ENCODE assay signal across 19 cellular contexts in genomic region chr19:18308051-18308947, GRCh38. TPM values are rescaled to one million over a fixed set of nuclear protein-coding genes. Genes with fewer than 3 reads are reported as not detected.
A peak's percentile ranks its signal among the peaks of the same experiment; 100 is the strongest.
DNase-seq lines count a peak whose midpoint lies in the region; ATAC-seq, FAIRE-seq and TF ChIP-seq lines count a peak whose summit lies in the region.
"Had no signal": no experiment of that assay in that cellular context is flagged by ENCODE, and none has a peak within 500 bp of the region (broad histone marks: within the 10 kb centered on the region; RNA-seq: fewer than 3 reads in every experiment).

No MANE protein-coding gene starts in this region.

- peaks cover 0 to 51% (median 20%) of the 10 kb centered on the region in 4 donors for H3K4me1 Mint-ChIP-seq in CD4-positive, CD25-positive, alpha-beta regulatory T cell
- H3K4me1 Mint-ChIP-seq in stimulated activated effector memory CD8-positive, alpha-beta T cell treated with anti-CD3 and anti-CD28 coated beads, Interleukin-12 subunit alpha, Interleukin-12 subunit beta, amount 100 ng/mL, for 72 hours, result peaks cover 51% of the 10 kb centered on the region
- peaks cover 48% of the 10 kb centered on the region for H3K4me1 Mint-ChIP-seq in activated CD4-positive, alpha-beta T cell treated with anti-CD3 and anti-CD28 coated beads, Interleukin-2, amount 10 ng/mL, durations not matched to agents 7 days and 5 days

- no peak overlapping the region for H4K5ac ChIP-seq in H1 (ENCODE audit: insufficient read length, low read depth, low read length)

- no peak for TF ChIP-seq RAD21 in H1 (IDR thresholded peaks at IDR 0.05 in 1 of 2, conservative IDR thresholded peaks at IDR 0.05 in 1 of 2; ENCODE audit: low read depth in 2 of 2, low read length in 2 of 2)

- H3K4me2 ChIP-seq in OCI-LY1 (ENCODE audit: low read length) (no peak overlapping the region), H1 (ENCODE audit: insufficient read depth in 1 of 2, low read depth in 2 of 2, low read length in 2 of 2) (no peak overlapping the region)
- H3K4me2 ChIP-seq: smooth muscle cell had no signal

- POLR2A ChIA-PET in H1 (lab: Charles Lee; ENCODE audit: partially characterized antibody), result interaction anchor here (0.6 to 2.6 kb wide), 5 partner anchors 9 to 265 kb away, joined by 3 to 6 read pairs (median 5); partner anchors contain the start of genes JUND and LSM4
- POLR2A ChIA-PET in activated CD4-positive, alpha-beta T cell treated with anti-CD3 and anti-CD28 coated beads, Interleukin-2, amount 10 ng/mL, durations not matched to agents 7 days and 5 days (lab: Charles Lee), result no interaction called here

- no peak overlapping the region for H3K27ac Mint-ChIP-seq in CD4-positive, CD25-positive, alpha-beta regulatory T cell
- H3K27ac Mint-ChIP-seq in stimulated activated effector memory CD8-positive, alpha-beta T cell treated with anti-CD3 and anti-CD28 coated beads, Interleukin-12 subunit alpha, Interleukin-12 subunit beta, amount 100 ng/mL, for 72 hours, result peak overlapping the region; percentile 97
- no peak overlapping the region for H3K27ac Mint-ChIP-seq in activated CD4-positive, alpha-beta T cell treated with anti-CD3 and anti-CD28 coated beads, Interleukin-2, amount 10 ng/mL, durations not matched to agents 7 days and 5 days

- no peaks in the 10 kb centered on the region for H3K27me3 ChIP-seq in CD4-positive, CD25-positive, alpha-beta regulatory T cell (ENCODE audit: control insufficient read depth, insufficient read depth, low read length)
- H3K27me3 ChIP-seq in OCI-LY1 (ENCODE audit: insufficient read depth, low read length), result no peaks in the 10 kb centered on the region
- H3K27me3 ChIP-seq in H1 (replicated peaks in 1 of 4; ENCODE audit: control insufficient read depth in 3 of 4, extremely low read depth in 1 of 4, insufficient read depth in 3 of 4, low read length in 3 of 4), result no peaks in the 10 kb centered on the region
- H3K27me3 ChIP-seq in BE2C, result no peaks in the 10 kb centered on the region
- H3K27me3 ChIP-seq: brain microvascular endothelial cell had no signal

- no peaks in the 10 kb centered on the region for H4K20me1 ChIP-seq in OCI-LY1 (ENCODE audit: insufficient read depth, low read length)
- H4K20me1 ChIP-seq in H1 (replicated peaks in 1 of 2; ENCODE audit: control insufficient read depth in 1 of 2, insufficient read depth in 2 of 2, low read length in 2 of 2), result peaks cover 0 to 8% of the 10 kb centered on the region in 2 experiments

- H3K4ac ChIP-seq in H1 (replicated peaks; ENCODE audit: insufficient read length, low read depth, low read length), result no peak overlapping the region

- 92% methylated on average over 19 of the region's 20 CpGs; no CpG with 5 or more reads in 1 of the 2 experiments for WGBS in H1 (ENCODE audit: extremely low coverage in 1 of 2, insufficient coverage in 1 of 2, insufficient read length in 1 of 2, insufficient replicate concordance in 2 of 2, low coverage in 1 of 2, low lambda C conversion rate in 2 of 2, missing lambda C conversion rate in 1 of 2), 2 experiments

- no peak for TF ChIP-seq EP300 in H1 (IDR thresholded peaks at IDR 0.05; ENCODE audit: borderline replicate concordance in 1 of 2, low read depth in 2 of 2, low read length in 2 of 2)

- H3K9me2 ChIP-seq in OCI-LY1 (ENCODE audit: low read depth, low read length), result no peaks in the 10 kb centered on the region

- no peak overlapping the region for H2BK120ac ChIP-seq in H1 (replicated peaks; ENCODE audit: low read depth, low read length)

- H3K36me3 ChIP-seq in CD4-positive, CD25-positive, alpha-beta regulatory T cell (ENCODE audit: control insufficient read depth, insufficient read depth, low read length), result peaks cover 11% of the 10 kb centered on the region
- peaks cover 46% of the 10 kb centered on the region for H3K36me3 ChIP-seq in OCI-LY1 (ENCODE audit: insufficient read depth, low read length)
- peaks cover 13 to 57% (median 39%) of the 10 kb centered on the region in 4 experiments for H3K36me3 ChIP-seq in H1 (ENCODE audit: control insufficient read depth in 2 of 4, insufficient read depth in 4 of 4, low read length in 3 of 4)
- H3K36me3 ChIP-seq in BE2C, result peaks cover 70% of the 10 kb centered on the region

- no peak overlapping the region for H3K23ac ChIP-seq in H1 (ENCODE audit: insufficient read length)

- H3K27ac ChIP-seq in CD4-positive, CD25-positive, alpha-beta regulatory T cell (ENCODE audit: insufficient read depth, low read length, poor library complexity, severe bottlenecking), result peak overlapping the region; percentile 97
- H3K27ac ChIP-seq in OCI-LY1 (ENCODE audit: low read depth, low read length, poor library complexity, severe bottlenecking) (peak overlapping the region; percentile 79), H1 (ENCODE audit: low read depth, low read length) (peak overlapping the region; percentile 15; the same call in 1 of the 2 replicates)
- H3K27ac ChIP-seq: brain microvascular endothelial cell had no signal

- no peak for FAIRE-seq in H1 (lab: Jason Lieb, UNC)
- FAIRE-seq: endometrium had no signal

- no peaks in the 10 kb centered on the region; the same call in 1 of the 2 replicates for H3K79me1 ChIP-seq in H1 (ENCODE audit: low read depth, low read length)

- no peak overlapping the region for H2BK12ac ChIP-seq in H1 (ENCODE audit: low read depth, low read length)

- H3K14ac ChIP-seq in H1 (ENCODE audit: insufficient read length), result no peak overlapping the region

- peaks cover 7% of the 10 kb centered on the region for H3K36me3 Mint-ChIP-seq in CD4-positive, CD25-positive, alpha-beta regulatory T cell
- H3K36me3 Mint-ChIP-seq in stimulated activated effector memory CD8-positive, alpha-beta T cell treated with anti-CD3 and anti-CD28 coated beads, Interleukin-12 subunit alpha, Interleukin-12 subunit beta, amount 100 ng/mL, for 72 hours, result peaks cover 89% of the 10 kb centered on the region
- H3K36me3 Mint-ChIP-seq in activated CD4-positive, alpha-beta T cell treated with anti-CD3 and anti-CD28 coated beads, Interleukin-2, amount 10 ng/mL, durations not matched to agents 7 days and 5 days (ENCODE audit: low read depth), result peaks cover 55% of the 10 kb centered on the region

- CTCF ChIA-PET in H1 (lab: Charles Lee; ENCODE audit: partially characterized antibody), result interaction anchor here (0.7 to 2.6 kb wide), 6 partner anchors 10 to 35 kb away, joined by 4 to 18 read pairs (median 6); partner anchors contain the start of gene LSM4
- CTCF ChIA-PET in activated CD4-positive, alpha-beta T cell treated with anti-CD3 and anti-CD28 coated beads, Interleukin-2, amount 10 ng/mL, durations not matched to agents 7 days and 5 days (lab: Charles Lee), result interaction anchor here (0.7 to 1.1 kb wide), 5 partner anchors 13 to 29 kb away, joined by 3 to 4 read pairs (median 3); partner anchors contain the start of genes JUND and LSM4

- H3K9ac ChIP-seq in OCI-LY1 (ENCODE audit: low read length), result no peak overlapping the region
- H3K9ac ChIP-seq in H1 (replicated peaks in 1 of 4; ENCODE audit: extremely low read depth in 1 of 4, low read depth in 3 of 4, low read length in 3 of 4), result no peak overlapping the region

- no peaks in the 10 kb centered on the region for H3F3A ChIP-seq in OCI-LY1 (ENCODE audit: insufficient read depth, low read length)

- H2AFZ ChIP-seq in OCI-LY1 (ENCODE audit: low read length) (no peak overlapping the region), H1 (ENCODE audit: low read length) (no peak overlapping the region)

- TF ChIP-seq POLR2A in H1 (IDR thresholded peaks at IDR 0.05; ENCODE audit: control extremely low read depth in 1 of 2, low read depth in 2 of 2, low read length in 2 of 2), result no peak

- no peak overlapping the region for H2BK15ac ChIP-seq in H1 (ENCODE audit: low read length)

- H4K91ac ChIP-seq in H1 (replicated peaks; ENCODE audit: insufficient read length, low read length), result no peak overlapping the region

- TF ChIP-seq CTCF in OCI-LY1 (IDR thresholded peaks at IDR 0.05; ENCODE audit: low read length) (no peak), H1 (IDR thresholded peaks at IDR 0.05; ENCODE audit: control extremely low read depth in 1 of 3, insufficient read depth in 1 of 3, low read depth in 1 of 3, low read length in 3 of 3) (no peak), BE2C (IDR thresholded peaks at IDR 0.05; ENCODE audit: low read depth, low read length) (no peak)

- no peak overlapping the region for H3K18ac ChIP-seq in H1 (ENCODE audit: extremely low read depth, low read length)

- H3K9me3 ChIP-seq in CD4-positive, CD25-positive, alpha-beta regulatory T cell (ENCODE audit: control insufficient read depth in 2 of 2, low read length in 2 of 2), result no peaks in the 10 kb centered on the region
- H3K9me3 ChIP-seq in OCI-LY1 (ENCODE audit: low read length), result no peaks in the 10 kb centered on the region
- no peaks in the 10 kb centered on the region for H3K9me3 ChIP-seq in H1 (ENCODE audit: insufficient read depth in 2 of 2, low read depth in 1 of 2, low read length in 1 of 2)
- no peaks in the 10 kb centered on the region for H3K9me3 ChIP-seq in BE2C

- no peak overlapping the region for H3K4me3 Mint-ChIP-seq in CD4-positive, CD25-positive, alpha-beta regulatory T cell
- H3K4me3 Mint-ChIP-seq in stimulated activated effector memory CD8-positive, alpha-beta T cell treated with anti-CD3 and anti-CD28 coated beads, Interleukin-12 subunit alpha, Interleukin-12 subunit beta, amount 100 ng/mL, for 72 hours, result no peak overlapping the region
- no peak overlapping the region for H3K4me3 Mint-ChIP-seq in activated CD4-positive, alpha-beta T cell treated with anti-CD3 and anti-CD28 coated beads, Interleukin-2, amount 10 ng/mL, durations not matched to agents 7 days and 5 days
- H3K4me3 Mint-ChIP-seq: activated T-cell treated with anti-CD3 and anti-CD28 coated beads, Interleukin-2, amount 50 U/mL, for 4 hours; nephron had no signal

- H2AK5ac ChIP-seq in H1 (ENCODE audit: low read depth, low read length), result no peak overlapping the region

- no peaks in the 10 kb centered on the region for H3K9me3 Mint-ChIP-seq in CD4-positive, CD25-positive, alpha-beta regulatory T cell
- H3K9me3 Mint-ChIP-seq in stimulated activated effector memory CD8-positive, alpha-beta T cell treated with anti-CD3 and anti-CD28 coated beads, Interleukin-12 subunit alpha, Interleukin-12 subunit beta, amount 100 ng/mL, for 72 hours, result no peaks in the 10 kb centered on the region
- no peaks in the 10 kb centered on the region for H3K9me3 Mint-ChIP-seq in activated CD4-positive, alpha-beta T cell treated with anti-CD3 and anti-CD28 coated beads, Interleukin-2, amount 10 ng/mL, durations not matched to agents 7 days and 5 days
- H3K9me3 Mint-ChIP-seq: activated T-cell treated with anti-CD3 and anti-CD28 coated beads, Interleukin-2, amount 50 U/mL, for 4 hours; nephron had no signal

- H2BK20ac ChIP-seq in H1 (ENCODE audit: low read length), result no peak overlapping the region

- H3K79me2 ChIP-seq in OCI-LY1 (ENCODE audit: insufficient read depth, low read length), result no peaks in the 10 kb centered on the region
- H3K79me2 ChIP-seq in H1 (ENCODE audit: control insufficient read depth in 1 of 2, insufficient read depth in 2 of 2, low read length in 2 of 2), result peaks cover 0 to 4% of the 10 kb centered on the region in 2 experiments; a peak in 1 of 4 replicates

- no peaks in the 10 kb centered on the region for H3K27me3 Mint-ChIP-seq in CD4-positive, CD25-positive, alpha-beta regulatory T cell
- no peaks in the 10 kb centered on the region for H3K27me3 Mint-ChIP-seq in activated CD4-positive, alpha-beta T cell treated with anti-CD3 and anti-CD28 coated beads, Interleukin-2, amount 10 ng/mL, durations not matched to agents 7 days and 5 days

- peaks cover 49% of the 10 kb centered on the region for H3K4me1 ChIP-seq in CD4-positive, CD25-positive, alpha-beta regulatory T cell (ENCODE audit: control insufficient read depth, insufficient read depth, low read length, poor library complexity, severe bottlenecking)
- H3K4me1 ChIP-seq in OCI-LY1 (ENCODE audit: insufficient read depth, low read length, severe bottlenecking) (peaks cover 46% of the 10 kb centered on the region), H1 (replicated peaks in 1 of 4; ENCODE audit: control insufficient read depth in 3 of 4, insufficient read depth in 4 of 4, low read length in 3 of 4) (peaks cover 0 to 24% (median 10%) of the 10 kb centered on the region in 4 experiments; a peak in 6 of 7 replicates), BE2C (peaks cover 22% of the 10 kb centered on the region)

- no peak overlapping the region for H3K4me3 ChIP-seq in CD4-positive, CD25-positive, alpha-beta regulatory T cell (ENCODE audit: low read depth, low read length)
- H3K4me3 ChIP-seq in OCI-LY1 (ENCODE audit: low read depth, low read length, poor library complexity, severe bottlenecking) (no peak overlapping the region), H1 (ENCODE audit: extremely low read depth in 1 of 4, insufficient read depth in 2 of 4, low read depth in 3 of 4, low read length in 4 of 4) (no peak overlapping the region), BE2C (ENCODE audit: low read depth, low read length) (no peak overlapping the region)
- H3K4me3 ChIP-seq: smooth muscle cell had no signal

- no peak overlapping the region for H2BK5ac ChIP-seq in H1 (ENCODE audit: low read depth, low read length)

- no peak for ATAC-seq in CD4-positive, CD25-positive, alpha-beta regulatory T cell (ENCODE audit: low read depth in 2 of 2)
- no peak for ATAC-seq in stimulated activated effector memory CD8-positive, alpha-beta T cell treated with anti-CD3 and anti-CD28 coated beads, Interleukin-12 subunit alpha, Interleukin-12 subunit beta, amount 100 ng/mL, for 72 hours
- ATAC-seq: activated T-cell treated with anti-CD3 and anti-CD28 coated beads, Interleukin-2, amount 50 U/mL, for 4 hours had no signal

- no peak overlapping the region for H3K56ac ChIP-seq in H1 (replicated peaks; ENCODE audit: insufficient read length, low read depth, low read length)

- H4K8ac ChIP-seq in H1 (ENCODE audit: extremely low read depth, insufficient read depth, low read length), result no peak overlapping the region; the same call in 1 of the 2 replicates

- no peak for DNase-seq in CD4-positive, CD25-positive, alpha-beta regulatory T cell
- no peak for DNase-seq in H1 (ENCODE audit: low read depth in 1 of 2, low spot score in 2 of 2)
- no peak for DNase-seq in stimulated activated effector memory CD8-positive, alpha-beta T cell treated with anti-CD3 and anti-CD28 coated beads, Interleukin-12 subunit alpha, Interleukin-12 subunit beta, amount 100 ng/mL, for 72 hours (ENCODE audit: low spot score in 2 of 2)
- DNase-seq in activated CD4-positive, alpha-beta T cell treated with anti-CD3 and anti-CD28 coated beads, Interleukin-2, amount 10 ng/mL, durations not matched to agents 7 days and 5 days, result no peak
- no peak for DNase-seq in BE2C
- DNase-seq in cerebellar nuclear complex (lab: John Stamatoyannopoulos, UW), result no peak
- no peak for DNase-seq in GF-D8 (lab: John Stamatoyannopoulos, UW)
- DNase-seq: activated T-cell treated with anti-CD3 and anti-CD28 coated beads, Interleukin-2, amount 50 U/mL, for 4 hours; brain microvascular endothelial cell; C1 segment of cervical spinal cord; glutamatergic neuron; KBM-7; kidney glomerular epithelial cell; NCI-H1694 treated with DMSO at 0.1 percent for 48 hours; NCI-H526 had no signal

- H3K23me2 ChIP-seq in H1 (ENCODE audit: low read depth, low read length), result peaks cover 5% of the 10 kb centered on the region; the same call in 1 of the 2 replicates

RNA-seq across cellular contexts. Expression of gene LSM4, which starts 14.6 kb away (rescaled TPM):
- 45.6 TPM for total RNA-seq in CD4-positive, CD25-positive, alpha-beta regulatory T cell
- polyA plus RNA-seq in CD4-positive, CD25-positive, alpha-beta regulatory T cell, result 100 to 1,000 TPM; 101 to 118 (median 116) TPM
- total RNA-seq in H1 (2021; fragmentation: NEBNext Ultra II Directional; extraction: Animal tissue kit (Norgen Biotek cat#: 25700)), result 319 and 344 TPM in 2 replicates
- 302 and 380 TPM in 2 replicates for polyA plus RNA-seq in H1 (2011; rRNA removed)
- 472 TPM for polyA plus RNA-seq in H1 (2011; cell fraction: cytosol; rRNA removed)
- 307 TPM for polyA plus RNA-seq in H1 (2011; cell fraction: nucleus; rRNA removed)
- polyA plus RNA-seq in H1 (2012, experiment 1 of 2), result 245 to 329 TPM (median 314 TPM) in 4 replicates
- 316 TPM for polyA plus RNA-seq in H1 (2012, experiment 2 of 2)
- polyA plus RNA-seq in H1 (2013, experiment 1 of 2), result 312 TPM
- polyA plus RNA-seq in H1 (2013, experiment 2 of 2), result 316 TPM
- polyA minus RNA-seq in H1 (2011; rRNA and poly(A)+ RNA removed), result 47.1 and 48.2 TPM in 2 replicates
- polyA minus RNA-seq in H1 (2011; cell fraction: cytosol; rRNA and poly(A)+ RNA removed), result 90.1 TPM
- polyA minus RNA-seq in H1 (2011; cell fraction: nucleus; rRNA and poly(A)+ RNA removed), result 101 TPM
- total RNA-seq in activated CD4-positive, alpha-beta T cell treated with anti-CD3 and anti-CD28 coated beads, Interleukin-2, amount 10 ng/mL, durations not matched to agents 7 days and 5 days, result 100 to 1,000 TPM; 156 to 181 TPM
- polyA plus RNA-seq in BE2C (2012; ENCODE audit: insufficient read depth, insufficient read length, low read depth), result 534 TPM

RNA-seq across cellular contexts. Expression of gene JUND, which starts 26.9 kb away (rescaled TPM):
- 1,564 TPM for total RNA-seq in CD4-positive, CD25-positive, alpha-beta regulatory T cell
- polyA plus RNA-seq in CD4-positive, CD25-positive, alpha-beta regulatory T cell, result 10 to 100 TPM; 30.7 to 85.9 (median 58.8) TPM
- 77.5 and 95.8 TPM in 2 replicates for total RNA-seq in H1 (2021; fragmentation: NEBNext Ultra II Directional; extraction: Animal tissue kit (Norgen Biotek cat#: 25700))
- 54.0 and 64.4 TPM in 2 replicates for polyA plus RNA-seq in H1 (2011; rRNA removed)
- polyA plus RNA-seq in H1 (2011; cell fraction: cytosol; rRNA removed), result 88.8 TPM
- polyA plus RNA-seq in H1 (2011; cell fraction: nucleus; rRNA removed), result 97.7 TPM
- 15.6 to 62.2 TPM (median 61.4 TPM) in 4 replicates for polyA plus RNA-seq in H1 (2012, experiment 1 of 2)
- polyA plus RNA-seq in H1 (2012, experiment 2 of 2), result 20.8 TPM
- 45.5 TPM for polyA plus RNA-seq in H1 (2013, experiment 1 of 2)
- 50.7 TPM for polyA plus RNA-seq in H1 (2013, experiment 2 of 2)
- 21.2 and 23.0 TPM in 2 replicates for polyA minus RNA-seq in H1 (2011; rRNA and poly(A)+ RNA removed)
- 115 TPM for polyA minus RNA-seq in H1 (2011; cell fraction: cytosol; rRNA and poly(A)+ RNA removed)
- 188 TPM for polyA minus RNA-seq in H1 (2011; cell fraction: nucleus; rRNA and poly(A)+ RNA removed)
- 100 to 1,000 TPM; 343 to 347 TPM for total RNA-seq in activated CD4-positive, alpha-beta T cell treated with anti-CD3 and anti-CD28 coated beads, Interleukin-2, amount 10 ng/mL, durations not matched to agents 7 days and 5 days
- 386 TPM for polyA plus RNA-seq in BE2C (2012; ENCODE audit: insufficient read depth, insufficient read length, low read depth)

RNA-seq across cellular contexts. Expression of gene PGPEP1, which starts 32.1 kb away (rescaled TPM):
- 39.4 TPM for total RNA-seq in CD4-positive, CD25-positive, alpha-beta regulatory T cell
- polyA plus RNA-seq in CD4-positive, CD25-positive, alpha-beta regulatory T cell, result 1 to 10 TPM; 6.7 to 8.7 (median 8.2) TPM
- 33.2 and 33.4 TPM in 2 replicates for total RNA-seq in H1 (2021; fragmentation: NEBNext Ultra II Directional; extraction: Animal tissue kit (Norgen Biotek cat#: 25700))
- 16.6 and 17.0 TPM in 2 replicates for polyA plus RNA-seq in H1 (2011; rRNA removed)
- polyA plus RNA-seq in H1 (2011; cell fraction: cytosol; rRNA removed), result 19.4 TPM
- polyA plus RNA-seq in H1 (2011; cell fraction: nucleus; rRNA removed), result 29.1 TPM
- polyA plus RNA-seq in H1 (2012, experiment 1 of 2), result 21.0 to 25.1 TPM (median 23.6 TPM) in 4 replicates
- polyA plus RNA-seq in H1 (2012, experiment 2 of 2), result 19.1 TPM
- polyA plus RNA-seq in H1 (2013, experiment 1 of 2), result 41.9 TPM
- polyA plus RNA-seq in H1 (2013, experiment 2 of 2), result 41.8 TPM
- polyA minus RNA-seq in H1 (2011; rRNA and poly(A)+ RNA removed), result 58.5 and 73.6 TPM in 2 replicates
- polyA minus RNA-seq in H1 (2011; cell fraction: cytosol; rRNA and poly(A)+ RNA removed), result 23.0 TPM
- polyA minus RNA-seq in H1 (2011; cell fraction: nucleus; rRNA and poly(A)+ RNA removed), result 27.0 TPM
- total RNA-seq in activated CD4-positive, alpha-beta T cell treated with anti-CD3 and anti-CD28 coated beads, Interleukin-2, amount 10 ng/mL, durations not matched to agents 7 days and 5 days, result 10 to 100 TPM; 24.1 to 24.8 TPM
- polyA plus RNA-seq in BE2C (2012; ENCODE audit: insufficient read depth, insufficient read length, low read depth), result 3.2 TPM

RNA-seq across cellular contexts. Expression of gene IQCN, which starts 34.0 kb away (rescaled TPM):
- 26.5 TPM for total RNA-seq in CD4-positive, CD25-positive, alpha-beta regulatory T cell
- under 1 TPM in 3 of 4 donors, not detected in 1; 0.03 to 0.28 (median 0.16) TPM for polyA plus RNA-seq in CD4-positive, CD25-positive, alpha-beta regulatory T cell
- total RNA-seq in H1 (2021; fragmentation: NEBNext Ultra II Directional; extraction: Animal tissue kit (Norgen Biotek cat#: 25700)), result 0.31 and 1.0 TPM in 2 replicates
- 0.36 and 0.82 TPM in 2 replicates for polyA plus RNA-seq in H1 (2011; rRNA removed)
- 0.45 TPM for polyA plus RNA-seq in H1 (2011; cell fraction: cytosol; rRNA removed)
- polyA plus RNA-seq in H1 (2011; cell fraction: nucleus; rRNA removed), result 4.0 TPM
- 0.22 to 0.46 TPM (median 0.31 TPM) in 4 replicates for polyA plus RNA-seq in H1 (2012, experiment 1 of 2)
- 0.18 TPM for polyA plus RNA-seq in H1 (2012, experiment 2 of 2)
- polyA plus RNA-seq in H1 (2013, experiment 1 of 2), result 0.12 TPM
- polyA plus RNA-seq in H1 (2013, experiment 2 of 2), result 0.15 TPM
- 0.98 and 1.9 TPM in 2 replicates for polyA minus RNA-seq in H1 (2011; rRNA and poly(A)+ RNA removed)
- polyA minus RNA-seq in H1 (2011; cell fraction: cytosol; rRNA and poly(A)+ RNA removed), result 0.51 TPM
- polyA minus RNA-seq in H1 (2011; cell fraction: nucleus; rRNA and poly(A)+ RNA removed), result 3.5 TPM
- total RNA-seq in activated CD4-positive, alpha-beta T cell treated with anti-CD3 and anti-CD28 coated beads, Interleukin-2, amount 10 ng/mL, durations not matched to agents 7 days and 5 days, result 1 to 10 TPM; 6.3 to 7.2 TPM
- 2.2 TPM for polyA plus RNA-seq in BE2C (2012; ENCODE audit: insufficient read depth, insufficient read length, low read depth)

Comparison
In these comparisons a context has a peak if more than half of its experiments do, and no peak if none do; other contexts are left out.
1. H3K27ac ChIP-seq: peak in every context shown above with its lines; median percentile 97 in CD4-positive, CD25-positive, alpha-beta regulatory T cell; 79 in OCI-LY1; 15 in H1.